ENCODE assay signal across 33 cellular contexts in genomic region chr4:11118513-11118912, GRCh38.
"Had no signal": no experiment of that assay in that cellular context is flagged by ENCODE, and none has a peak within 500 bp of the region (broad histone marks: within the 10 kb centered on the region; RNA-seq: fewer than 3 reads in every experiment).

No MANE protein-coding gene starts in this region.

- FAIRE-seq: astrocyte, bronchial epithelial cell had no signal

- H3K27me3 ChIP-seq: ascending aorta, body of pancreas, brain microvascular endothelial cell, breast epithelium, cardiac muscle cell had no signal

- H3K36me3 ChIP-seq: ascending aorta, brain microvascular endothelial cell, breast epithelium, cardiac muscle cell had no signal

- H3K4me1 ChIP-seq: ascending aorta, body of pancreas, breast epithelium had no signal

- DNase-seq: activated effector memory CD4-positive, alpha-beta T cell treated with anti-CD3 and anti-CD28 coated beads, Interleukin-2, amount 50 U/mL, for 16 hours; activated effector memory CD4-positive, alpha-beta T cell treated with Interleukin-2 at 50 U/mL for 16 hours; activated gamma-delta T cell; activated gamma-delta T cell treated with Interleukin-2 at 50 U/mL for 16 hours; activated naive CD4-positive, alpha-beta T cell; activated naive CD4-positive, alpha-beta T cell treated with anti-CD3 and anti-CD28 coated beads for 36 hours; activated naive CD4-positive, alpha-beta T cell treated with anti-CD3 and anti-CD28 coated beads, Interleukin-2, amount 10 ng/mL, durations not matched to agents 7 days and 5 days; activated naive CD4-positive, alpha-beta T cell treated with anti-CD3 and anti-CD28 coated beads, Interleukin-2, amount 50 U/mL, for 16 hours; activated naive CD4-positive, alpha-beta T cell treated with Interleukin-2 at 50 U/mL for 16 hours; activated naive CD8-positive, alpha-beta T cell treated with anti-CD3 and anti-CD28 coated beads for 36 hours; activated naive CD8-positive, alpha-beta T cell treated with anti-CD3 and anti-CD28 coated beads, Interleukin-2, amount 10 ng/mL, durations not matched to agents 7 days and 5 days; activated naive CD8-positive, alpha-beta T cell treated with anti-CD3 and anti-CD28 coated beads, Interleukin-2, amount 50 U/mL, for 24 hours; activated T-cell treated with anti-CD3 and anti-CD28 coated beads, Interleukin-2, amount 50 U/mL, for 1 hour; activated T-cell treated with anti-CD3 and anti-CD28 coated beads, Interleukin-2, amount 50 U/mL, for 24 hours; activated T-cell treated with anti-CD3 and anti-CD28 coated beads, Interleukin-2, amount 50 U/mL, for 4 hours; activated T-cell treated with anti-CD3 and anti-CD28 coated beads, Interleukin-2, amount 50 U/mL, for 48 hours; activated T-cell treated with anti-CD3 and anti-CD28 coated beads, Interleukin-2, amount 50 U/mL, for 72 hours; amniotic stem cell; amygdala; anterior cingulate cortex; aorta; body of pancreas; brain microvascular endothelial cell; caudate nucleus; central memory CD4-positive, alpha-beta T cell; cerebellar nuclear complex had no signal

- ATAC-seq: activated naive CD4-positive, alpha-beta T cell treated with anti-CD3 and anti-CD28 coated beads, Interleukin-2, amount 50 U/mL, for 72 hours; activated naive CD8-positive, alpha-beta T cell treated with anti-CD3 and anti-CD28 coated beads, Interleukin-2, amount 50 U/mL, for 24 hours; activated T-cell treated with anti-CD3 and anti-CD28 coated beads, Interleukin-2, amount 50 U/mL, for 4 hours; activated T-cell treated with anti-CD3 and anti-CD28 coated beads, Interleukin-2, amount 50 U/mL, for 72 hours; activated T-helper 17 cell treated with anti-CD3 and anti-CD28 coated beads, Interleukin-2, amount 50 U/mL, for 72 hours; body of pancreas had no signal

- H3K4me3 ChIP-seq: ascending aorta, body of pancreas, breast epithelium, cardiac muscle cell had no signal

- H3K27ac ChIP-seq: ascending aorta, body of pancreas, brain microvascular endothelial cell, breast epithelium, cardiac muscle cell had no signal

- H3K9me3 ChIP-seq: ascending aorta, body of pancreas, breast epithelium had no signal
